In the genomic region with DNA sequence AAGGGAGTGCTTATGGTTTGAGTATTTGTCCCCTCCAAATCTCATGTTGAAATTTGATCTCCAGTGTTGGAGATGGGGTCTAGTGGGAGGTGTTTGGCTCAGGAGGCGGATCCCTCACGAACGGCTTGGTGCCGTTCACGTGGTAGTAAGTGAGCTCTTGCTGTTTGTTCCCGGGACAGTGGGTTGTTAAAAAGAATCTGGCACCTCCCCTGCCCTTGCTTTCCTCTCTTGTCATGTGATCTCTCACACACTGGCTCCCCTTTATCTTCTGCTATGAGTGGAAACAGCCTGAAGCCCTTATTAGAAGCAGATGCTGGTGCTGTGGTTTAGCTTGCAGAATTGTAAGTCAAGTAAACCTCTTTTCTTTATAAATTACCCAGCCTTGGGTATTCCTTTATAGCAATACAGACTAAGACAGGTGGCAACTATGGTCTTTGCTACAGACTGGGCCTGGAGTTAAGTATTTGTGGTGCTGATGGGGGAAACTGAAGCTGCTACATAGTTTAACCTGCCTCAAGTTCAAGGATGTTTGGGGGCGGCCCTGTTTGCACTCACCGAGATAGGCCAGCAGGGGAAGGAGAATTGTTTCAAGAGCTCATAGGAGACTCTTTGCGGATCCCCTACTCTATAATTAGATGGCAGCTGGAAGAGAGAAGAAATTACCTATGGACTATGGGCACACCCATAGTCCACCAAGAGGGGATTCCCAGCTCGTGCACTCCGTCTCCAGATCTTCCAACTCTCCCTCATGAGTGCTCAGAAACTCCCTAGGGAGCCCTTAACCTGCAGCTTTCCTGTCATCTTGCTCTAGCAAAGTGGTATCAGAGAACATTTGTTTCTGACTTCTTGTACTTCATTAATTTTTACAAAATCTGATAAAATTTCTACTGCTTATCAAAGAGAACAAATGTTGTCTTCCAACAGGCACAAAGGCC, we compare ENCODE assay signal across 14 cellular contexts.
DNase-seq lines count a peak whose midpoint lies in the region.
"Had no signal": no experiment of that assay in that cellular context is flagged by ENCODE, and none has a peak within 500 bp of the region (broad histone marks: within the 10 kb centered on the region; RNA-seq: fewer than 3 reads in every experiment).

No MANE protein-coding gene starts in this region.

- DNase-seq in EH (ENCODE audit: low read depth) (peak; percentile 3), NCI-H1436 (lab: John Stamatoyannopoulos, UW) (peak; percentile 91), SK-MEL-5 (ENCODE audit: low read depth, low spot score) (peak; percentile 39), iris pigment epithelial cell (ENCODE audit: low read depth) (peak; percentile 5), GDM1 (lab: John Stamatoyannopoulos, UW) (no peak), cortex of kidney (lab: John Stamatoyannopoulos, UW) (no peak), cerebellar nuclear complex (lab: John Stamatoyannopoulos, UW) (no peak)
- no peak for DNase-seq in NK-92 treated with Interleukin-12 subunit alpha and Interleukin-12 subunit beta, amount 100 ng/mL, for 24 hours (lab: John Stamatoyannopoulos, UW)
- DNase-seq: activated CD8-positive, alpha-beta memory T cell treated with anti-CD3 and anti-CD28 coated beads, Interleukin-2, amount 50 U/mL, for 48 hours; CD8-positive, alpha-beta memory T cell; KBM-7; PC-3; stimulated activated CD4-positive, alpha-beta T cell treated with anti-CD3 and anti-CD28 coated beads, Interleukin-2, amount 100 ng/mL, for 24 hours; stimulated activated naive CD8-positive, alpha-beta T cell treated with anti-CD3 and anti-CD28 coated beads, Interleukin-15, amount 100 ng/mL, for 72 hours had no signal

- in situ Hi-C loops in SK-MEL-5 (cut with HindIII; ENCODE audit: low pct_unique_long_range_greater_than_20kb, low sequenced_read_pairs) = no loop called here

Comparison
In these comparisons a context has a peak if more than half of its experiments do, and no peak if none do; other contexts are left out.
1. DNase-seq: peak in EH (single experiment), NCI-H1436 (single experiment), SK-MEL-5 (single experiment) and iris pigment epithelial cell (single experiment); none in NK-92 treated with Interleukin-12 subunit alpha and Interleukin-12 subunit beta, amount 100 ng/mL, for 24 hours (single experiment), GDM1 (single experiment), cortex of kidney (single experiment) and cerebellar nuclear complex (0 of 2).